ENCODE assay signal across 23 cellular contexts in the genomic region with DNA sequence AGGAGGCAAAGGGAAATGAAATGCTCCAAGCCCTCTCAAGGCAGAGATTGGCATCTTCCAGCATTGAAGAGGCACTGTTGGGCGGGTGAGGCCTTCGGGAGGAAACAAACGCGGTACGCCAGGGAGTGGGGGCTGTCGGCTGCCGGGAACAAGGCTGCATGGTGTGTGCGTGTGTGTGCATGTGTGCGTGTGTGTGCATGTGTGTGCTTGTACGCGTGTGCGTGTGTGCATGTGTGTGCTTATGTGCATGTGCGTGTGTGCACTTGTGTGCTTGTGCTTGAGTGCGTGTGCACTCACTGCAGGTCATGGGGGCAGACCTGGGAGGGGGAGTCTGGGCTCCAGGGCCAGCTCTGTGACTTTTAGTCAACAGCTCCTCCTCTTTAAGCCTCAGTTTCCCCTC.
"Had no signal": no experiment of that assay in that cellular context is flagged by ENCODE, and none has a peak within 500 bp of the region (broad histone marks: within the 10 kb centered on the region; RNA-seq: fewer than 3 reads in every experiment).

No MANE protein-coding gene starts in this region.

- H3K36me3 Mint-ChIP-seq: memory B cell; natural killer cell; stimulated activated naive B cell treated with anti-CD40 and anti-IgM and Interleukin-4, amounts not matched to agents 10 μg/mL and 1 μg/mL and 100 μg/mL, for 72 hours had no signal

- H3K9me3 ChIP-seq: esophagus squamous epithelium, thoracic aorta, upper lobe of right lung, uterus had no signal

- ATAC-seq: effector memory CD8-positive, alpha-beta T cell; natural killer cell; sciatic nerve; stimulated activated naive B cell treated with anti-CD40 and anti-IgM and Interleukin-4, amounts not matched to agents 10 μg/mL and 1 μg/mL and 100 μg/mL, for 72 hours; upper lobe of right lung had no signal

- H3K4me3 Mint-ChIP-seq: effector memory CD8-positive, alpha-beta T cell; memory B cell; natural killer cell; neural crest cell; stimulated activated naive B cell treated with anti-CD40 and anti-IgM and Interleukin-4, amounts not matched to agents 10 μg/mL and 1 μg/mL and 100 μg/mL, for 72 hours; stimulated activated naive CD8-positive, alpha-beta T cell treated with anti-CD3 and anti-CD28 coated beads, Interleukin-15, Interleukin-2, amounts not matched to agents 100 ng/mL and 50 ng/mL, for 24 hours had no signal

- H3K27me3 ChIP-seq: uterus had no signal

- H3K4me1 ChIP-seq: esophagus squamous epithelium, parathyroid adenoma, tibial nerve, upper lobe of right lung had no signal

- H3K9me3 Mint-ChIP-seq: effector memory CD8-positive, alpha-beta T cell; memory B cell; natural killer cell; neural crest cell; stimulated activated naive B cell treated with anti-CD40 and anti-IgM and Interleukin-4, amounts not matched to agents 10 μg/mL and 1 μg/mL and 100 μg/mL, for 72 hours; stimulated activated naive CD8-positive, alpha-beta T cell treated with anti-CD3 and anti-CD28 coated beads, Interleukin-15, Interleukin-2, amounts not matched to agents 100 ng/mL and 50 ng/mL, for 24 hours had no signal

- H3K4me3 ChIP-seq: esophagus squamous epithelium, lung, smooth muscle cell, thoracic aorta, tibial nerve, upper lobe of right lung, uterus had no signal

- H3K27ac ChIP-seq: esophagus squamous epithelium, parathyroid adenoma, thoracic aorta, tibial nerve, upper lobe of right lung, uterus had no signal

- H3K4me2 ChIP-seq: smooth muscle cell had no signal

- H3K9ac ChIP-seq: parathyroid adenoma had no signal

- DNase-seq: cortex of kidney; effector memory CD8-positive, alpha-beta T cell; erythroblast; esophagus squamous epithelium; foreskin melanocyte; glutamatergic neuron; natural killer cell; stimulated activated CD4-positive, alpha-beta T cell treated with anti-CD3 and anti-CD28 coated beads, Interleukin-12 subunit alpha, Interleukin-12 subunit beta, amount 100 ng/mL, for 4 hours; stimulated activated CD4-positive, alpha-beta T cell treated with anti-CD3 and anti-CD28 coated beads, Interleukin-2, amount 100 ng/mL, for 24 hours; stimulated activated CD4-positive, alpha-beta T cell treated with anti-CD3 and anti-CD28 coated beads, Interleukin-4, amount 100 ng/mL, for 4 hours; stimulated activated naive B cell treated with anti-CD40 and anti-IgM and Interleukin-4, amounts not matched to agents 10 μg/mL and 1 μg/mL and 100 μg/mL, for 72 hours; upper lobe of right lung; uterus had no signal

- H3K4me1 Mint-ChIP-seq: natural killer cell had no signal

- H3K36me3 ChIP-seq: esophagus squamous epithelium, thoracic aorta, tibial nerve, upper lobe of right lung, uterus had no signal

- H3K27ac Mint-ChIP-seq: effector memory CD8-positive, alpha-beta T cell; memory B cell; natural killer cell; progenitor cell of endocrine pancreas; stimulated activated naive B cell treated with anti-CD40 and anti-IgM and Interleukin-4, amounts not matched to agents 10 μg/mL and 1 μg/mL and 100 μg/mL, for 72 hours; stimulated activated naive CD8-positive, alpha-beta T cell treated with anti-CD3 and anti-CD28 coated beads, Interleukin-15, Interleukin-2, amounts not matched to agents 100 ng/mL and 50 ng/mL, for 24 hours had no signal

- H2AFZ ChIP-seq: parathyroid adenoma had no signal
